In genomic region chr5:138273834-138274188, GRCh38 we compare ENCODE assay signal across 13 cellular contexts. TPM values are rescaled to one million over a fixed set of nuclear protein-coding genes. Genes with fewer than 3 reads are reported as not detected.
A peak's percentile ranks its signal among the peaks of the same experiment; 100 is the strongest.
DNase-seq lines count a peak whose midpoint lies in the region; ATAC-seq and TF ChIP-seq lines count a peak whose summit lies in the region.
"Had no signal": no experiment of that assay in that cellular context is flagged by ENCODE, and none has a peak within 500 bp of the region (broad histone marks: within the 10 kb centered on the region; RNA-seq: fewer than 3 reads in every experiment).

No MANE protein-coding gene starts in this region.

- H3K9me3 ChIP-seq in cardiac muscle cell (ENCODE audit: low read depth) = no peaks in the 10 kb centered on the region
- no peaks in the 10 kb centered on the region for H3K9me3 ChIP-seq in lower lobe of right lung
- no peaks in the 10 kb centered on the region for H3K9me3 ChIP-seq in testis
- H3K9me3 ChIP-seq: BE2C, neutrophil, Peyer's patch had no signal

- peak overlapping the region; percentile 42 for H3K4me3 ChIP-seq in cardiac muscle cell
- peak overlapping the region; percentile 39 for H3K4me3 ChIP-seq in astrocyte of the cerebellum (ENCODE audit: low read depth, low read length)
- H3K4me3 ChIP-seq in lower lobe of right lung = peak overlapping the region; percentile 48
- H3K4me3 ChIP-seq in testis = peak overlapping the region; percentile 29 to 56

- in situ Hi-C loops in astrocyte of the cerebellum (cut with HindIII; ENCODE audit: low sequenced_read_pairs) = no loop called here

- H3K4me1 ChIP-seq in cardiac muscle cell (ENCODE audit: low read depth) = no peaks in the 10 kb centered on the region
- peaks cover 12% of the 10 kb centered on the region for H3K4me1 ChIP-seq in lower lobe of right lung
- H3K4me1 ChIP-seq in testis = peaks cover 7% of the 10 kb centered on the region
- H3K4me1 ChIP-seq: BE2C had no signal

- TF ChIP-seq POLR2A in testis (IDR thresholded peaks at IDR 0.05) = no peak

- H3K36me3 ChIP-seq in cardiac muscle cell = no peaks in the 10 kb centered on the region
- H3K36me3 ChIP-seq in lower lobe of right lung = no peaks in the 10 kb centered on the region
- H3K36me3 ChIP-seq in testis (ENCODE audit: low read depth, missing control alignments) = no peaks in the 10 kb centered on the region
- H3K36me3 ChIP-seq: BE2C, neutrophil, Peyer's patch had no signal

- H3K27me3 ChIP-seq in cardiac muscle cell = peaks cover 20% of the 10 kb centered on the region
- peaks cover 17% of the 10 kb centered on the region for H3K27me3 ChIP-seq in lower lobe of right lung (ENCODE audit: low read depth)
- no peaks in the 10 kb centered on the region for H3K27me3 ChIP-seq in testis
- H3K27me3 ChIP-seq: Peyer's patch had no signal

- TF ChIP-seq CTCF in cardiac muscle cell (IDR thresholded peaks at IDR 0.05; ENCODE audit: low read depth, low read length) (no peak), astrocyte of the cerebellum (IDR thresholded peaks at IDR 0.05; ENCODE audit: low read depth, low read length, missing control alignments) (no peak), lower lobe of right lung (IDR thresholded peaks at IDR 0.05) (no peak), testis (IDR thresholded peaks at IDR 0.05) (no peak)

- WGBS in testis, 2 donors = 40 to 53% methylated on average over 5 to 6 of the region's 6 CpGs

- ATAC-seq in Right ventricle myocardium inferior (no peak), lower lobe of right lung (no peak)

- H3K27ac ChIP-seq in cardiac muscle cell = no peak overlapping the region
- H3K27ac ChIP-seq in lower lobe of right lung = no peak overlapping the region
- no peak overlapping the region for H3K27ac ChIP-seq in testis
- H3K27ac ChIP-seq: epithelial cell of prostate, neutrophil, Peyer's patch had no signal

- intact Hi-C loops in Right ventricle myocardium inferior (cut with DNase I) (no loop called here), lower lobe of right lung (cut with DNase I) (no loop called here), testis (cut with DNase I; ENCODE audit: low total_unique reads) (no loop called here)

- DNase-seq in cardiac muscle cell (ENCODE audit: low read depth in 1 of 2, low spot score in 1 of 2) (no peak), Right ventricle myocardium inferior (ENCODE audit: missing footprints) (no peak), astrocyte of the cerebellum (ENCODE audit: low read depth) (no peak), lower lobe of right lung (no peak), testis (no peak), HCEC 1CT (no peak), SKM-1 treated with dmso at 0.1 percent for 144 hours (lab: John Stamatoyannopoulos, UW; ENCODE audit: unreplicated experiment) (no peak), mucosa of gallbladder (ENCODE audit: low spot score) (no peak)
- DNase-seq: MV-4-11, Peyer's patch had no signal

RNA-seq across cellular contexts. Expression of gene GFRA3, which starts 0.6 kb away (rescaled TPM):
- total RNA-seq in cardiac muscle cell = 0.39 and 0.53 TPM in 2 replicates
- polyA plus RNA-seq in cardiac muscle cell = 0.51 TPM in 1 of 2 replicates, not detected in the other
- total RNA-seq in Right ventricle myocardium inferior = 1.4 TPM
- total RNA-seq in lower lobe of right lung = 0.53 TPM
- 1 to 10 TPM; 5.8 to 6.3 TPM for total RNA-seq in testis
- polyA plus RNA-seq in testis (ENCODE audit: insufficient read depth, low read depth, low replicate concordance) = 6.3 TPM
- 2.2 TPM for total RNA-seq in mucosa of gallbladder
- total RNA-seq: Peyer's patch had no signal

RNA-seq across cellular contexts. Expression of gene CDC25C, which starts 57.8 kb away (rescaled TPM):
- total RNA-seq in cardiac muscle cell (2.7 and 16.2 TPM in 2 replicates), Right ventricle myocardium inferior (0.24 TPM), lower lobe of right lung (0.47 TPM), testis (10 to 100 TPM; 11.8 to 23.7 TPM), mucosa of gallbladder (0.37 TPM)
- polyA plus RNA-seq in cardiac muscle cell (5.0 and 18.8 TPM in 2 replicates), testis (ENCODE audit: insufficient read depth, low read depth, low replicate concordance) (39.9 TPM)
